ENCODE assay signal across 1 cellular context in genomic region chr14:68950111-68950510, GRCh38.
TF ChIP-seq lines count a peak whose summit lies in the region.

No MANE protein-coding gene starts in this region.

TF ChIP-seq in HepG2, 621 proteins besides CTCF, POLR2A, EP300 and RAD21 (continued from another document):
- TF ChIP-seq ATF2 (CRISPR knock-in tag; IDR thresholded peaks at IDR 0.05) (no peak), SIX4 (CRISPR knock-in tag; IDR thresholded peaks at IDR 0.05) (no peak), FOXP1 (IDR thresholded peaks at IDR 0.05) (no peak), FOXP1 (CRISPR knock-in tag; IDR thresholded peaks at IDR 0.05) (no peak), FOXA3 (CRISPR knock-in tag; IDR thresholded peaks at IDR 0.05) (0 out of 2 replicates have a peak, but pooled peaks have one; percentile 17), FOSL2 (CRISPR knock-in tag; IDR thresholded peaks at IDR 0.05) (peak; percentile 31; the same call in 1 of the 2 replicates), CEBPG (CRISPR knock-in tag; IDR thresholded peaks at IDR 0.05) (peak; percentile 84), NFIC (IDR thresholded peaks at IDR 0.05; ENCODE audit: low read length) (no peak), ZNF546 (CRISPR knock-in tag; conservative IDR thresholded peaks at IDR 0.05) (no peak), ZBTB39 (CRISPR knock-in tag; IDR thresholded peaks at IDR 0.05) (no peak), MZF1 (CRISPR knock-in tag; IDR thresholded peaks at IDR 0.05; ENCODE audit: borderline replicate concordance) (no peak), ZNF589 (CRISPR knock-in tag; conservative IDR thresholded peaks at IDR 0.05) (no peak), SMC3 (IDR thresholded peaks at IDR 0.05; ENCODE audit: low read length) (no peak), NFYC (CRISPR knock-in tag; IDR thresholded peaks at IDR 0.05) (no peak), BCL6 (CRISPR knock-in tag; IDR thresholded peaks at IDR 0.05) (no peak), TEAD3 (CRISPR knock-in tag; optimal IDR thresholded peaks at IDR 0.05; ENCODE audit: borderline replicate concordance) (no peak), TRIM22 (IDR thresholded peaks at IDR 0.05) (no peak), HNRNPK (IDR thresholded peaks at IDR 0.05; ENCODE audit: low read depth, low read length, poor library complexity, severe bottlenecking) (no peak), SKIL (CRISPR knock-in tag; IDR thresholded peaks at IDR 0.05; ENCODE audit: borderline replicate concordance) (no peak), SCMH1 (CRISPR knock-in tag; IDR thresholded peaks at IDR 0.05; ENCODE audit: borderline replicate concordance) (no peak), XBP1 (CRISPR knock-in tag; IDR thresholded peaks at IDR 0.05) (no peak), ZBTB37 (CRISPR knock-in tag; IDR thresholded peaks at IDR 0.05) (no peak), NFE2 (CRISPR knock-in tag; IDR thresholded peaks at IDR 0.05) (no peak), ZNF629 (CRISPR knock-in tag; conservative IDR thresholded peaks at IDR 0.05) (no peak), ZNF276 (CRISPR knock-in tag; IDR thresholded peaks at IDR 0.05; ENCODE audit: low read depth) (no peak), U2AF1 (optimal IDR thresholded peaks at IDR 0.05; ENCODE audit: low read depth, low read length) (no peak), FOXO4 (CRISPR knock-in tag; conservative IDR thresholded peaks at IDR 0.05) (no peak), HNRNPH1 (optimal IDR thresholded peaks at IDR 0.05; ENCODE audit: low read depth, low read length) (no peak), CEBPB (IDR thresholded peaks at IDR 0.05; ENCODE audit: borderline replicate concordance, low read depth, low read length) (peak; percentile 88), SNAI1 (CRISPR knock-in tag; IDR thresholded peaks at IDR 0.05; ENCODE audit: borderline replicate concordance) (no peak), ZNF362 (CRISPR knock-in tag; IDR thresholded peaks at IDR 0.05; ENCODE audit: borderline replicate concordance) (0 out of 2 replicates have a peak, but pooled peaks have one; percentile 53), MTA3 (CRISPR knock-in tag; IDR thresholded peaks at IDR 0.05) (no peak), ZNF709 (CRISPR knock-in tag; IDR thresholded peaks at IDR 0.05) (no peak), ZNF770 (CRISPR knock-in tag; IDR thresholded peaks at IDR 0.05) (0 out of 2 replicates have a peak, but pooled peaks have one; percentile 16), ZNF333 (CRISPR knock-in tag; IDR thresholded peaks at IDR 0.05; ENCODE audit: borderline replicate concordance) (no peak), ZNF160 (CRISPR knock-in tag; IDR thresholded peaks at IDR 0.05) (no peak), ZFAT (CRISPR knock-in tag; conservative IDR thresholded peaks at IDR 0.05) (no peak), HMGXB4 (CRISPR knock-in tag; IDR thresholded peaks at IDR 0.05; ENCODE audit: borderline replicate concordance in 1 of 2, low read depth in 1 of 2) (no peak), STAG1 (CRISPR knock-in tag; IDR thresholded peaks at IDR 0.05) (no peak), TP53 (CRISPR knock-in tag; conservative IDR thresholded peaks at IDR 0.05) (no peak), ZKSCAN1 (IDR thresholded peaks at IDR 0.05; ENCODE audit: low read length) (no peak), KDM3A (CRISPR knock-in tag; IDR thresholded peaks at IDR 0.05; ENCODE audit: low read depth) (no peak), FOXO1 (CRISPR knock-in tag; IDR thresholded peaks at IDR 0.05) (no peak), ZFP36L2 (CRISPR knock-in tag; IDR thresholded peaks at IDR 0.05) (no peak), ERF (CRISPR knock-in tag; IDR thresholded peaks at IDR 0.05) (no peak), ATF6 (CRISPR knock-in tag; conservative IDR thresholded peaks at IDR 0.05) (no peak), ISX (CRISPR knock-in tag; conservative IDR thresholded peaks at IDR 0.05) (no peak), POLR2AphosphoS2 (IDR thresholded peaks at IDR 0.05; ENCODE audit: low read depth, low read length) (no peak)
TF ChIP-seq in HepG2: peak in this region for 6.
